9 cellular contexts compared by ENCODE assay signal in genomic region chr14:69701857-69702256, GRCh38.
DNase-seq lines count a peak whose midpoint lies in the region; ATAC-seq, FAIRE-seq and TF ChIP-seq lines count a peak whose summit lies in the region.
"Had no signal": no experiment of that assay in that cellular context is flagged by ENCODE, and none has a peak within 500 bp of the region (broad histone marks: within the 10 kb centered on the region; RNA-seq: fewer than 3 reads in every experiment).

No MANE protein-coding gene starts in this region.

- H3K27ac ChIP-seq in K562 (ENCODE audit: extremely low read depth, low read depth, low read length), result peak overlapping the region; percentile 97

- peak; percentile 95 for FAIRE-seq in K562 (lab: Jason Lieb, UNC)

- peaks cover 33% of the 10 kb centered on the region for H3K36me3 ChIP-seq in K562 (ENCODE audit: control insufficient read depth, insufficient read depth, low read length)

- peaks cover 58 to 94% of the 10 kb centered on the region in 2 donors for H3K4me1 Mint-ChIP-seq in stimulated activated naive B cell treated with anti-CD40 and anti-IgM and Interleukin-4, amounts not matched to agents 10 μg/mL and 1 μg/mL and 100 μg/mL, for 72 hours
- H3K4me1 Mint-ChIP-seq in activated T-helper 1 cell treated with anti-CD3 and anti-CD28 coated beads, Interleukin-12 subunit alpha, Interleukin-12 subunit beta, Interleukin-2, Interleukin-4 antibody, amounts not matched to agents 30 ng/mL and 10 ng/mL and 1 ng/mL, durations not matched to agents 14 hours and 24 hours and 36 hours (ENCODE audit: low read depth), result peaks cover 96% of the 10 kb centered on the region

- ATAC-seq in GM21619 (IDR thresholded peaks at IDR 0.05; ENCODE audit: unreplicated experiment) (peak; percentile 74), K562 (peak; percentile 83), HG03039 (IDR thresholded peaks at IDR 0.05; ENCODE audit: unreplicated experiment) (no peak)
- ATAC-seq in stimulated activated naive B cell treated with anti-CD40 and anti-IgM and Interleukin-4, amounts not matched to agents 10 μg/mL and 1 μg/mL and 100 μg/mL, for 72 hours (replicated peaks), result peak; percentile 71 to 74

- peaks cover 75% of the 10 kb centered on the region for H3K79me2 ChIP-seq in K562 (ENCODE audit: control insufficient read depth, insufficient read depth, low read length)

- no peak overlapping the region; the same call in 1 of the 2 replicates for H3K4me3 ChIP-seq in K562

- H3K27me3 Mint-ChIP-seq in stimulated activated naive B cell treated with anti-CD40 and anti-IgM and Interleukin-4, amounts not matched to agents 10 μg/mL and 1 μg/mL and 100 μg/mL, for 72 hours, result no peaks in the 10 kb centered on the region
- no peaks in the 10 kb centered on the region for H3K27me3 Mint-ChIP-seq in activated T-helper 1 cell treated with anti-CD3 and anti-CD28 coated beads, Interleukin-12 subunit alpha, Interleukin-12 subunit beta, Interleukin-2, Interleukin-4 antibody, amounts not matched to agents 30 ng/mL and 10 ng/mL and 1 ng/mL, durations not matched to agents 14 hours and 24 hours and 36 hours (ENCODE audit: insufficient read depth)
- H3K27me3 Mint-ChIP-seq: activated naive CD4-positive, alpha-beta T cell treated with anti-CD3 and anti-CD28 coated beads, Interleukin-2, amount 50 U/mL, for 24 hours had no signal

- in situ Hi-C loops in K562 (cut with MboI), result no loop called here

- H3K27me3 ChIP-seq in K562 (ENCODE audit: control insufficient read depth in 2 of 2, insufficient read depth in 2 of 2, low read length in 2 of 2), result no peaks in the 10 kb centered on the region

- peak overlapping the region; percentile 67 for H3K27ac Mint-ChIP-seq in stimulated activated naive B cell treated with anti-CD40 and anti-IgM and Interleukin-4, amounts not matched to agents 10 μg/mL and 1 μg/mL and 100 μg/mL, for 72 hours
- H3K27ac Mint-ChIP-seq in activated T-helper 1 cell treated with anti-CD3 and anti-CD28 coated beads, Interleukin-12 subunit alpha, Interleukin-12 subunit beta, Interleukin-2, Interleukin-4 antibody, amounts not matched to agents 30 ng/mL and 10 ng/mL and 1 ng/mL, durations not matched to agents 14 hours and 24 hours and 36 hours, result no peak overlapping the region

- no peak for TF ChIP-seq CTCF in K562 (IDR thresholded peaks at IDR 0.05 in 2 of 3, conservative IDR thresholded peaks at IDR 0.05 in 1 of 3; ENCODE audit: insufficient read depth in 2 of 3, low read depth in 1 of 3, low read length in 3 of 3)

- H3K9me1 ChIP-seq in K562 (ENCODE audit: control insufficient read depth, insufficient read depth, low read length), result no peaks in the 10 kb centered on the region

- peaks cover 27 to 49% of the 10 kb centered on the region in 2 donors for H3K36me3 Mint-ChIP-seq in stimulated activated naive B cell treated with anti-CD40 and anti-IgM and Interleukin-4, amounts not matched to agents 10 μg/mL and 1 μg/mL and 100 μg/mL, for 72 hours
- peaks cover 59% of the 10 kb centered on the region for H3K36me3 Mint-ChIP-seq in activated T-helper 1 cell treated with anti-CD3 and anti-CD28 coated beads, Interleukin-12 subunit alpha, Interleukin-12 subunit beta, Interleukin-2, Interleukin-4 antibody, amounts not matched to agents 30 ng/mL and 10 ng/mL and 1 ng/mL, durations not matched to agents 14 hours and 24 hours and 36 hours (ENCODE audit: low read depth)

- TF ChIP-seq RAD21 in K562 (CRISPR knock-in tag; conservative IDR thresholded peaks at IDR 0.05 in 1 of 2, IDR thresholded peaks at IDR 0.05 in 1 of 2), result no peak

- intact Hi-C loops in K562 (cut with micrococcal nuclease), result loop anchor here (5.0 kb wide), 1 partner anchor 50 kb away; no protein-coding TSS in a partner anchor
- intact Hi-C loops in activated T-helper 1 cell treated with anti-CD3 and anti-CD28 coated beads, Interleukin-12 subunit alpha, Interleukin-12 subunit beta, Interleukin-2, Interleukin-4 antibody, amounts not matched to agents 30 ng/mL and 10 ng/mL and 1 ng/mL, durations not matched to agents 14 hours and 24 hours and 36 hours (cut with micrococcal nuclease), result loop anchor here (1.0 kb wide), 1 partner anchor 8 kb away; no protein-coding TSS in a partner anchor

- no TSS peak for BruUV-seq in K562 (replicated peaks; lab: Mats Ljungman, UMichigan)

- no peaks in the 10 kb centered on the region for H3K9me3 ChIP-seq in K562 (replicated peaks; ENCODE audit: control insufficient read depth, insufficient read depth, low read depth, low read length)

- POLR2A ChIA-PET in K562 (lab: Yijun Ruan, JAX), result interaction anchor here (0.7 kb wide), 1 partner anchor 206 kb away, joined by 3 read pairs; no protein-coding TSS in a partner anchor

- peaks cover 16 to 59% of the 10 kb centered on the region in 2 experiments; a peak in 3 of 5 replicates for H3K4me1 ChIP-seq in K562 (replicated peaks in 1 of 2; ENCODE audit: control insufficient read depth in 2 of 2, insufficient read depth in 2 of 2, low read length in 2 of 2)

- TF ChIP-seq EP300 in K562 (IDR thresholded peaks at IDR 0.05; ENCODE audit: low read length), result peak; percentile 91; the same call in 1 of the 2 replicates

- peak overlapping the region; percentile 38 to 78; a peak in 3 of 4 replicates for H3K9ac ChIP-seq in K562 (ENCODE audit: insufficient read depth in 1 of 2, low read depth in 2 of 2, low read length in 2 of 2)

- H4K20me1 ChIP-seq in K562 (replicated peaks; ENCODE audit: control insufficient read depth, insufficient read depth, low read length), result no peaks in the 10 kb centered on the region

- peak overlapping the region; percentile 72 for H3K4me2 ChIP-seq in K562 (ENCODE audit: insufficient read depth, low read length)

- DNase-seq in KG1 (lab: John Stamatoyannopoulos, UW) (peak; percentile 21), K562 (ENCODE audit: extremely low read depth in 1 of 4, low spot score in 3 of 4) (peak in 2 of 4 experiments; percentile 67 to 81), T1000 (lab: John Stamatoyannopoulos, UW) (no peak)
- no peak for DNase-seq in stimulated activated naive B cell treated with anti-CD40 and anti-IgM and Interleukin-4, amounts not matched to agents 10 μg/mL and 1 μg/mL and 100 μg/mL, for 72 hours
- DNase-seq in activated T-helper 1 cell treated with anti-CD3 and anti-CD28 coated beads, Interleukin-12 subunit alpha, Interleukin-12 subunit beta, Interleukin-2, Interleukin-4 antibody, amounts not matched to agents 30 ng/mL and 10 ng/mL and 1 ng/mL, durations not matched to agents 14 hours and 24 hours and 36 hours (ENCODE audit: low spot score), result no peak
- DNase-seq: NCI-H1048 had no signal

- H2AFZ ChIP-seq in K562 (ENCODE audit: low read depth, low read length), result peak overlapping the region; percentile 32; the same call in 1 of the 2 replicates

- no peaks in the 10 kb centered on the region for H3K9me3 Mint-ChIP-seq in stimulated activated naive B cell treated with anti-CD40 and anti-IgM and Interleukin-4, amounts not matched to agents 10 μg/mL and 1 μg/mL and 100 μg/mL, for 72 hours
- H3K9me3 Mint-ChIP-seq in activated T-helper 1 cell treated with anti-CD3 and anti-CD28 coated beads, Interleukin-12 subunit alpha, Interleukin-12 subunit beta, Interleukin-2, Interleukin-4 antibody, amounts not matched to agents 30 ng/mL and 10 ng/mL and 1 ng/mL, durations not matched to agents 14 hours and 24 hours and 36 hours, result no peaks in the 10 kb centered on the region
- H3K9me3 Mint-ChIP-seq: activated naive CD4-positive, alpha-beta T cell treated with anti-CD3 and anti-CD28 coated beads, Interleukin-2, amount 50 U/mL, for 24 hours had no signal

- no peak for TF ChIP-seq POLR2A in K562 (conservative IDR thresholded peaks at IDR 0.05)

- no peak overlapping the region for H3K4me3 Mint-ChIP-seq in stimulated activated naive B cell treated with anti-CD40 and anti-IgM and Interleukin-4, amounts not matched to agents 10 μg/mL and 1 μg/mL and 100 μg/mL, for 72 hours
- H3K4me3 Mint-ChIP-seq in activated T-helper 1 cell treated with anti-CD3 and anti-CD28 coated beads, Interleukin-12 subunit alpha, Interleukin-12 subunit beta, Interleukin-2, Interleukin-4 antibody, amounts not matched to agents 30 ng/mL and 10 ng/mL and 1 ng/mL, durations not matched to agents 14 hours and 24 hours and 36 hours, result no peak overlapping the region
- H3K4me3 Mint-ChIP-seq: activated naive CD4-positive, alpha-beta T cell treated with anti-CD3 and anti-CD28 coated beads, Interleukin-2, amount 50 U/mL, for 24 hours had no signal

- CTCF ChIA-PET in K562 (lab: Yijun Ruan, JAX; ENCODE audit: low intra/inter-chr PET ratio), result no interaction called here

- 0% methylated on average over 3 of the region's 3 CpGs for WGBS in K562 (ENCODE audit: insufficient coverage, low coverage, missing lambda C conversion rate)

TF ChIP-seq in K562, 482 proteins besides CTCF, POLR2A, EP300 and RAD21 (continues in another document):
- TF ChIP-seq CEBPB (tag; IDR thresholded peaks at IDR 0.05) (no peak), ZNF561 (CRISPR knock-in tag; conservative IDR thresholded peaks at IDR 0.05) (no peak), ZNF79 (CRISPR knock-in tag; IDR thresholded peaks at IDR 0.05; ENCODE audit: low read depth) (no peak), ELF2 (CRISPR knock-in tag; IDR thresholded peaks at IDR 0.05) (no peak), PHB (CRISPR knock-in tag; IDR thresholded peaks at IDR 0.05) (no peak), E2F4 (CRISPR knock-in tag; IDR thresholded peaks at IDR 0.05; ENCODE audit: low read depth) (no peak), SMARCE1 (IDR thresholded peaks at IDR 0.05) (peak; percentile 73), YBX1 (IDR thresholded peaks at IDR 0.05) (no peak), ZNF395 (CRISPR knock-in tag; IDR thresholded peaks at IDR 0.05) (peak; percentile 82; the same call in 1 of the 2 replicates), ZNF140 (CRISPR knock-in tag; IDR thresholded peaks at IDR 0.05) (no peak)
